In the genomic region with DNA sequence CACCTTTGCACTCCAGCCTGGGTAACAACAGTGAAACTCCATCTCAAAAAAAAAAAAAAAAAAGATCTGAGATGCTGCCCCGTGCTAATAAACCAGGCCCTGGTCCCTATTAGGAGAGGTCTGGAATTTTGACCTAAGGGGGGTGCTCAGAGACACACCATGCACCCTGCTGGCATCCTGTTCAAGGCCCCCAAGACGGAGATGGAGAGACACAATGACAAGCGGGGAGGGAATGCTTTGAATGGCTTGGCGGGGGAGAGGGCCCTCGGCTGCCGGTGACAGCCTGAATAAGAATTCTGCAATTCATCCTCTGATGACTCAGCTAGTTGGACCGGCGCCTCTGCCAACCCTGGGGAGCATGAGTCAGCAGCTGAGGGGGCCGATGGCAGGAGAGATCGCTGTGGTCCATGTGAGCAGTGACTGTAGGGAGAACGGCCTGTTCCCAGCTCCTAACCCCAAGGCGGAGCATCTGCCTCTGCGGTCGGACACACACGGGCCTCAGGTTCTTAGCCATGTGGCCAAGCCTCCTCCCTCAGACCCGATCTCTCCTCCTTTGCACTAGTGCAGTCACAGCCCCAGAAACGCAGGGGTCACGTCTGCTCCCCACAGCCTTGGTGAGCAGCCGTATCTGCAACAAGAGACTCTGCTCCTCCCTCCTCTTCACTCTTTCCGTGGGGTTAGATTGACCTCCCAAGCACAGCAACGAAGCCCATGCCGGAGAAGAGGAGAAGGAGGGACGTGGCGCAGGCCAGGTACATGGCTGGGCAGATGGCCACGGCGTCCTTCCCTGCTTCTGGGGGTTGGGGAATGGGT, we compare ENCODE assay signal across 9 cellular contexts. TPM values are rescaled to one million over a fixed set of nuclear protein-coding genes. Genes with fewer than 3 reads are reported as not detected.
A peak's percentile ranks its signal among the peaks of the same experiment; 100 is the strongest.
DNase-seq lines count a peak whose midpoint lies in the region; ATAC-seq and TF ChIP-seq lines count a peak whose summit lies in the region.
"Had no signal": no experiment of that assay in that cellular context is flagged by ENCODE, and none has a peak within 500 bp of the region (broad histone marks: within the 10 kb centered on the region; RNA-seq: fewer than 3 reads in every experiment).

No MANE protein-coding gene starts in this region.

- no peaks in the 10 kb centered on the region for H3K9me3 Mint-ChIP-seq in activated T-cell treated with anti-CD3 and anti-CD28 coated beads, Interleukin-2, amount 50 U/mL, for 72 hours
- no peaks in the 10 kb centered on the region for H3K9me3 Mint-ChIP-seq in nephron progenitor cell
- H3K9me3 Mint-ChIP-seq: CD4-positive, alpha-beta T cell had no signal

- H3K9me3 ChIP-seq in subcutaneous abdominal adipose tissue (ENCODE audit: control insufficient read depth in 5 of 5, low read length in 5 of 5): no peaks in the 10 kb centered on the region

- H3K4me3 Mint-ChIP-seq in activated T-cell treated with anti-CD3 and anti-CD28 coated beads, Interleukin-2, amount 50 U/mL, for 72 hours: peak overlapping the region in 1 of 2 donors; percentile 8
- no peak overlapping the region for H3K4me3 Mint-ChIP-seq in nephron progenitor cell
- H3K4me3 Mint-ChIP-seq: CD4-positive, alpha-beta T cell had no signal

- TF ChIP-seq CTCF in fibroblast of villous mesenchyme (IDR thresholded peaks at IDR 0.05; ENCODE audit: insufficient read depth, low read depth, low read length): no peak
- no peak for TF ChIP-seq CTCF in nephron progenitor cell (IDR thresholded peaks at IDR 0.05)

- no peak overlapping the region for H3K4me3 ChIP-seq in fibroblast of villous mesenchyme (ENCODE audit: low read depth, low read length)
- peak overlapping the region in 2 of 5 donors; percentile 23 to 47 for H3K4me3 ChIP-seq in subcutaneous abdominal adipose tissue (ENCODE audit: low read depth in 1 of 5, low read length in 5 of 5)

- no peak overlapping the region for H3K27ac Mint-ChIP-seq in activated T-cell treated with anti-CD3 and anti-CD28 coated beads, Interleukin-2, amount 50 U/mL, for 72 hours
- no peak overlapping the region for H3K27ac Mint-ChIP-seq in nephron progenitor cell
- H3K27ac Mint-ChIP-seq: CD4-positive, alpha-beta T cell had no signal

- DNase-seq in NCI-H1417 (lab: John Stamatoyannopoulos, UW) (peak in 2 of 3 experiments; percentile 28 to 29), NCI-H1417 treated with DMSO at 0.1 percent for 48 hours (lab: John Stamatoyannopoulos, UW) (no peak), NOMO-1 (lab: John Stamatoyannopoulos, UW; ENCODE audit: unreplicated experiment in 2 of 2) (peak; percentile 96 to 97), fibroblast of villous mesenchyme (ENCODE audit: low read depth) (peak; percentile 98), nephron progenitor cell (peak; percentile 46)
- peak; percentile 65 to 71 for DNase-seq in activated T-cell treated with anti-CD3 and anti-CD28 coated beads, Interleukin-2, amount 50 U/mL, for 72 hours
- DNase-seq in effector CD4-positive, alpha-beta T cell: no peak

- H3K9ac ChIP-seq in subcutaneous abdominal adipose tissue (ENCODE audit: low read length in 5 of 5): peak overlapping the region in 1 of 5 donors; percentile 37

- no peaks in the 10 kb centered on the region for H3K27me3 ChIP-seq in subcutaneous abdominal adipose tissue (ENCODE audit: control insufficient read depth in 5 of 5, insufficient read depth in 4 of 5, low read length in 5 of 5)

- ATAC-seq in activated T-cell treated with anti-CD3 and anti-CD28 coated beads, Interleukin-2, amount 50 U/mL, for 72 hours (replicated peaks in 1 of 2): peak; percentile 84 to 91

- H3K4me1 Mint-ChIP-seq in activated T-cell treated with anti-CD3 and anti-CD28 coated beads, Interleukin-2, amount 50 U/mL, for 72 hours (ENCODE audit: low read depth): peaks cover 18% of the 10 kb centered on the region
- H3K4me1 Mint-ChIP-seq in nephron progenitor cell: peaks cover 27% of the 10 kb centered on the region

- no peaks in the 10 kb centered on the region for H3K36me3 ChIP-seq in subcutaneous abdominal adipose tissue (ENCODE audit: control insufficient read depth in 5 of 5, insufficient read depth in 5 of 5, low read length in 5 of 5)

- H3K4me1 ChIP-seq in subcutaneous abdominal adipose tissue (ENCODE audit: control insufficient read depth in 5 of 5, insufficient read depth in 5 of 5, low read length in 5 of 5): peaks cover 3 to 32% (median 27%) of the 10 kb centered on the region in 5 donors

- H3K36me3 Mint-ChIP-seq in activated T-cell treated with anti-CD3 and anti-CD28 coated beads, Interleukin-2, amount 50 U/mL, for 72 hours (ENCODE audit: insufficient read depth in 2 of 2): no peaks in the 10 kb centered on the region
- H3K36me3 Mint-ChIP-seq in nephron progenitor cell (ENCODE audit: low read depth): no peaks in the 10 kb centered on the region

- H3K27ac ChIP-seq in subcutaneous abdominal adipose tissue (ENCODE audit: low read depth, low read length): peak overlapping the region; percentile 40

- peaks cover 30% of the 10 kb centered on the region for H3K27me3 Mint-ChIP-seq in activated T-cell treated with anti-CD3 and anti-CD28 coated beads, Interleukin-2, amount 50 U/mL, for 72 hours (ENCODE audit: low read depth)
- H3K27me3 Mint-ChIP-seq in nephron progenitor cell (ENCODE audit: low read depth, poor library complexity): peaks cover 17% of the 10 kb centered on the region

RNA-seq across cellular contexts. Expression of gene TRIM56, which starts 14.9 kb away (rescaled TPM):
- 10 to 100 TPM; 44.5 to 50.2 TPM for total RNA-seq in activated T-cell treated with anti-CD3 and anti-CD28 coated beads, Interleukin-2, amount 50 U/mL, for 72 hours
- 11.0 and 16.0 TPM in 2 replicates for total RNA-seq in fibroblast of villous mesenchyme

RNA-seq across cellular contexts. Expression of gene SERPINE1, which starts 26.7 kb away (rescaled TPM):
- total RNA-seq in activated T-cell treated with anti-CD3 and anti-CD28 coated beads, Interleukin-2, amount 50 U/mL, for 72 hours: under 1 TPM in 1 of 2 donors, not detected in 1; 0.14 TPM
- total RNA-seq in fibroblast of villous mesenchyme: 700 and 921 TPM in 2 replicates

RNA-seq across cellular contexts. Expression of gene AP1S1, which starts 54.1 kb away (rescaled TPM):
- 10 to 100 TPM; 23.4 to 28.4 TPM for total RNA-seq in activated T-cell treated with anti-CD3 and anti-CD28 coated beads, Interleukin-2, amount 50 U/mL, for 72 hours
- 129 and 154 TPM in 2 replicates for total RNA-seq in fibroblast of villous mesenchyme

Comparison
In these comparisons a context has a peak if more than half of its experiments do, and no peak if none do; other contexts are left out.
1. DNase-seq: peak in NCI-H1417 (2 of 3), NOMO-1 (2 of 2), activated T-cell treated with anti-CD3 and anti-CD28 coated beads, Interleukin-2, amount 50 U/mL, for 72 hours (2 of 2), fibroblast of villous mesenchyme (single experiment) and nephron progenitor cell (single experiment); none in NCI-H1417 treated with DMSO at 0.1 percent for 48 hours (single experiment) and effector CD4-positive, alpha-beta T cell (single experiment).
2. RNA of gene SERPINE1, which starts 26.7 kb away (total RNA-seq): 700 to 921 TPM in fibroblast of villous mesenchyme; 0.14 TPM in activated T-cell treated with anti-CD3 and anti-CD28 coated beads, Interleukin-2, amount 50 U/mL, for 72 hours; every median in the first group is over 100 times any median in the second.